14 cellular contexts compared by ENCODE assay signal in genomic region chr6:28719275-28719940, GRCh38.
DNase-seq lines count a peak whose midpoint lies in the region; ATAC-seq, FAIRE-seq and TF ChIP-seq lines count a peak whose summit lies in the region.
"Had no signal": no experiment of that assay in that cellular context is flagged by ENCODE, and none has a peak within 500 bp of the region (broad histone marks: within the 10 kb centered on the region; RNA-seq: fewer than 3 reads in every experiment).

No MANE protein-coding gene starts in this region.

- no peak for FAIRE-seq in pancreas (lab: Jason Lieb, UNC)

- H3K4me1 ChIP-seq in pancreas: no peaks in the 10 kb centered on the region
- H3K4me1 ChIP-seq: adrenal gland; BLaER1 treated with 17β-estradiol and CSF1 and Interleukin-3, amounts not matched to agents 10 nM and 100 nM; esophagus squamous epithelium had no signal

- WGBS in pancreas, 2 donors: 14 to 17% methylated on average over 11 of the region's 11 CpGs

- ATAC-seq in GM18511 (IDR thresholded peaks at IDR 0.05; ENCODE audit: unreplicated experiment) (no peak), pancreas (no peak)
- ATAC-seq: right cardiac atrium had no signal

- peaks cover 0 to 24% (median 3%) of the 10 kb centered on the region in 4 donors for H3K27me3 ChIP-seq in pancreas
- H3K27me3 ChIP-seq: BLaER1 treated with 17β-estradiol and CSF1 and Interleukin-3, amounts not matched to agents 10 nM and 100 nM had no signal

- peaks cover 2% of the 10 kb centered on the region for H3K4me1 Mint-ChIP-seq in glutamatergic neuron (ENCODE audit: low read depth, unreplicated experiment)

- peaks cover 2% of the 10 kb centered on the region for H3K27me3 Mint-ChIP-seq in glutamatergic neuron (ENCODE audit: unreplicated experiment)

- no peaks in the 10 kb centered on the region for H3K9me3 ChIP-seq in pancreas
- H3K9me3 ChIP-seq: adrenal gland; BLaER1 treated with 17β-estradiol and CSF1 and Interleukin-3, amounts not matched to agents 10 nM and 100 nM; esophagus squamous epithelium had no signal

- no peak for TF ChIP-seq CTCF in glutamatergic neuron (IDR thresholded peaks at IDR 0.05; ENCODE audit: partially characterized antibody, unreplicated experiment)
- no peak for TF ChIP-seq CTCF in pancreas (IDR thresholded peaks at IDR 0.05)

- no peaks in the 10 kb centered on the region for H3K9me3 Mint-ChIP-seq in glutamatergic neuron (ENCODE audit: unreplicated experiment)

- H3K4me3 ChIP-seq in pancreas: no peak overlapping the region
- H3K4me3 ChIP-seq: adrenal gland; BLaER1 treated with 17β-estradiol and CSF1 and Interleukin-3, amounts not matched to agents 10 nM and 100 nM; esophagus squamous epithelium; lung had no signal

- peak; percentile 49 for DNase-seq in activated T-cell treated with anti-CD3 and anti-CD28 coated beads for 48 hours (ENCODE audit: low read depth)
- no peak for DNase-seq in activated T-cell treated with anti-CD3 and anti-CD28 coated beads, Interleukin-2, amount 50 U/mL, for 1 hour
- DNase-seq in MV-4-11 (lab: John Stamatoyannopoulos, UW): peak; percentile 16
- peak; percentile 68 to 69 for DNase-seq in activated T-cell treated with anti-CD3 and anti-CD28 coated beads, Interleukin-2, amount 50 U/mL, for 48 hours
- DNase-seq in stimulated activated CD8-positive, alpha-beta memory T cell treated with anti-CD3 and anti-CD28 coated beads, Interleukin-4, amount 100 ng/mL, for 24 hours (ENCODE audit: low read depth): peak; percentile 17
- DNase-seq in glutamatergic neuron: no peak
- no peak for DNase-seq in pancreas
- DNase-seq: adrenal gland, esophagus squamous epithelium, NCI-H1105 treated with DMSO at 0.1 percent for 48 hours, right cardiac atrium had no signal

- H3K27ac ChIP-seq in pancreas: no peak overlapping the region
- H3K27ac ChIP-seq: adrenal gland; BLaER1 treated with 17β-estradiol and CSF1 and Interleukin-3, amounts not matched to agents 10 nM and 100 nM; esophagus squamous epithelium had no signal

- H3K36me3 ChIP-seq in pancreas: no peaks in the 10 kb centered on the region
- H3K36me3 ChIP-seq: adrenal gland; BLaER1 treated with 17β-estradiol and CSF1 and Interleukin-3, amounts not matched to agents 10 nM and 100 nM; esophagus squamous epithelium had no signal

- no peaks in the 10 kb centered on the region for H3K36me3 Mint-ChIP-seq in glutamatergic neuron (ENCODE audit: unreplicated experiment)

- intact Hi-C loops in pancreas (cut with DNase I): no loop called here

- H3K27ac Mint-ChIP-seq in glutamatergic neuron (ENCODE audit: unreplicated experiment): no peak overlapping the region

- no peak overlapping the region for H3K4me3 Mint-ChIP-seq in glutamatergic neuron (ENCODE audit: unreplicated experiment)

Comparison
In these comparisons a context has a peak if more than half of its experiments do, and no peak if none do; other contexts are left out.
1. DNase-seq: peak in activated T-cell treated with anti-CD3 and anti-CD28 coated beads for 48 hours (single experiment), MV-4-11 (single experiment), activated T-cell treated with anti-CD3 and anti-CD28 coated beads, Interleukin-2, amount 50 U/mL, for 48 hours (2 of 2) and stimulated activated CD8-positive, alpha-beta memory T cell treated with anti-CD3 and anti-CD28 coated beads, Interleukin-4, amount 100 ng/mL, for 24 hours (single experiment); none in activated T-cell treated with anti-CD3 and anti-CD28 coated beads, Interleukin-2, amount 50 U/mL, for 1 hour (single experiment), glutamatergic neuron (single experiment) and pancreas (0 of 6).